ENCODE assay signal across 8 cellular contexts in genomic region chr16:88811850-88812736, GRCh38. TPM values are rescaled to one million over a fixed set of nuclear protein-coding genes. Genes with fewer than 3 reads are reported as not detected.
DNase-seq lines count a peak whose midpoint lies in the region; ATAC-seq, FAIRE-seq and TF ChIP-seq lines count a peak whose summit lies in the region.

APRT (minus strand) TSS chr16:88811928; CDS start chr16:88811899, 29 bp downstream.

- H3K27ac Mint-ChIP-seq in WTC11 (peak within 1 kb of the TSS; percentile 98), immature natural killer cell (peak within 1 kb of the TSS; percentile 83 to 97 (median 94))

- H3K9me3 Mint-ChIP-seq in WTC11: no peaks in the 10 kb centered on the region
- no peaks in the 10 kb centered on the region for H3K9me3 Mint-ChIP-seq in immature natural killer cell

- CTCF ChIA-PET in WTC11 (lab: Charles Lee): interaction anchor here (0.6 to 5.1 kb wide), 32 partner anchors 11 to 428 kb away, joined by 3 to 47 read pairs (median 4); partner anchors contain the start of genes CDH15, GALNS, PIEZO1 and TRAPPC2L

- no peaks in the 10 kb centered on the region for H3K27me3 Mint-ChIP-seq in WTC11 (ENCODE audit: low read depth)
- peaks cover 0 to 6% (median 2%) of the 10 kb centered on the region in 3 donors for H3K27me3 Mint-ChIP-seq in immature natural killer cell (ENCODE audit: low read depth in 3 of 3)

- no peak for FAIRE-seq in bronchial epithelial cell (lab: Jason Lieb, UNC)

- POLR2A ChIA-PET in WTC11 (lab: Charles Lee): interaction anchor here (0.5 to 1.8 kb wide), 4 partner anchors 9 to 111 kb away, joined by 3 to 6 read pairs (median 4); partner anchors contain the start of genes CDT1 and TRAPPC2L

- H3K36me3 Mint-ChIP-seq in WTC11 (peaks cover 27% of the 10 kb centered on the region), immature natural killer cell (no peaks in the 10 kb centered on the region)

- peak within 1 kb of the TSS; percentile 87 for H3K4me3 Mint-ChIP-seq in WTC11
- peak within 1 kb of the TSS; percentile 87 to 98 (median 95) for H3K4me3 Mint-ChIP-seq in immature natural killer cell

- peak; percentile 78 for ATAC-seq in GM18909 (IDR thresholded peaks at IDR 0.05; ENCODE audit: poor library complexity, unreplicated experiment)
- peak; percentile 65 for ATAC-seq in HG03159 (IDR thresholded peaks at IDR 0.05; ENCODE audit: unreplicated experiment)
- peak; percentile 61 for ATAC-seq in WTC11

- peaks cover 14% of the 10 kb centered on the region for H3K4me1 Mint-ChIP-seq in WTC11
- peaks cover 0 to 20% of the 10 kb centered on the region in 2 donors for H3K4me1 Mint-ChIP-seq in immature natural killer cell

- peaks cover 13% of the 10 kb centered on the region for H3K36me3 ChIP-seq in bronchial epithelial cell (ENCODE audit: control insufficient read depth, insufficient read depth, low read length)

- peak; percentile 99 for DNase-seq in AG08395 (ENCODE audit: low spot score)
- DNase-seq in NCI-H2227 (lab: John Stamatoyannopoulos, UW; ENCODE audit: unreplicated experiment): peak; percentile 91
- peak; percentile 95 for DNase-seq in WTC11 (ENCODE audit: low spot score)
- DNase-seq in bronchial epithelial cell (ENCODE audit: low read depth): peak; percentile 83
- peak; percentile 96 to 97 (median 96) for DNase-seq in immature natural killer cell
- peak; percentile 82 for DNase-seq in smooth muscle cell of the brain vasculature (ENCODE audit: low read depth, low spot score)

- H3K4me3 ChIP-seq in bronchial epithelial cell (ENCODE audit: low read depth, low read length): peak within 1 kb of the TSS; percentile 89

- H3K27me3 ChIP-seq in bronchial epithelial cell (ENCODE audit: control insufficient read depth, insufficient read depth, low read length): no peaks in the 10 kb centered on the region

- no peak for TF ChIP-seq CTCF in WTC11 (IDR thresholded peaks at IDR 0.05)
- peak; percentile 26 for TF ChIP-seq CTCF in bronchial epithelial cell (IDR thresholded peaks at IDR 0.05; ENCODE audit: insufficient read depth, low read length, severe bottlenecking)

TF ChIP-seq in WTC11, 78 proteins besides CTCF, POLR2A, EP300 and RAD21 (continues in another document):
- TF ChIP-seq IRF2 (CRISPR knock-in tag; IDR thresholded peaks at IDR 0.05; ENCODE audit: borderline replicate concordance, low read depth) (no peak), ZNF138 (CRISPR knock-in tag; conservative IDR thresholded peaks at IDR 0.05) (no peak), NFE2L1 (CRISPR knock-in tag; IDR thresholded peaks at IDR 0.05) (no peak), TEAD4 (CRISPR knock-in tag; IDR thresholded peaks at IDR 0.05) (no peak; the same call in 1 of the 2 replicates), HMGXB4 (CRISPR knock-in tag; IDR thresholded peaks at IDR 0.05) (peak; percentile 85), ELF4 (CRISPR knock-in tag; IDR thresholded peaks at IDR 0.05; ENCODE audit: low read depth) (no peak), FOXK1 (CRISPR knock-in tag; IDR thresholded peaks at IDR 0.05) (no peak; the same call in 1 of the 2 replicates), ZNF423 (CRISPR knock-in tag; IDR thresholded peaks at IDR 0.05) (no peak), SMAD4 (CRISPR knock-in tag; IDR thresholded peaks at IDR 0.05) (peak; percentile 36; the same call in 1 of the 2 replicates), CREM (CRISPR knock-in tag; IDR thresholded peaks at IDR 0.05) (no peak), ZBTB21 (CRISPR knock-in tag; IDR thresholded peaks at IDR 0.05; ENCODE audit: borderline replicate concordance) (no peak), ZNF121 (CRISPR knock-in tag; IDR thresholded peaks at IDR 0.05) (0 out of 2 replicates have a peak, but pooled peaks have one; percentile 6), SMAD3 (CRISPR knock-in tag; IDR thresholded peaks at IDR 0.05; ENCODE audit: borderline replicate concordance) (peak; percentile 85; the same call in 1 of the 2 replicates), GABPB1 (CRISPR knock-in tag; IDR thresholded peaks at IDR 0.05) (no peak; the same call in none of the 2 replicates), ZNF396 (CRISPR knock-in tag; IDR thresholded peaks at IDR 0.05; ENCODE audit: borderline replicate concordance) (no peak), USF1 (CRISPR knock-in tag; IDR thresholded peaks at IDR 0.05) (peak; percentile 15; the same call in 1 of the 2 replicates), SP1 (CRISPR knock-in tag; conservative IDR thresholded peaks at IDR 0.05) (peak; percentile 88), CREB1 (CRISPR knock-in tag; IDR thresholded peaks at IDR 0.05) (no peak)
- TF ChIP-seq, protein P1, sequence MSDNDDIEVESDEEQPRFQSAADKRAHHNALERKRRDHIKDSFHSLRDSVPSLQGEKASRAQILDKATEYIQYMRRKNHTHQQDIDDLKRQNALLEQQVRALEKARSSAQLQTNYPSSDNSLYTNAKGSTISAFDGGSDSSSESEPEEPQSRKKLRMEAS (CRISPR knock-in tag; IDR thresholded peaks at IDR 0.05): peak; percentile 9
- TF ChIP-seq, protein P2, sequence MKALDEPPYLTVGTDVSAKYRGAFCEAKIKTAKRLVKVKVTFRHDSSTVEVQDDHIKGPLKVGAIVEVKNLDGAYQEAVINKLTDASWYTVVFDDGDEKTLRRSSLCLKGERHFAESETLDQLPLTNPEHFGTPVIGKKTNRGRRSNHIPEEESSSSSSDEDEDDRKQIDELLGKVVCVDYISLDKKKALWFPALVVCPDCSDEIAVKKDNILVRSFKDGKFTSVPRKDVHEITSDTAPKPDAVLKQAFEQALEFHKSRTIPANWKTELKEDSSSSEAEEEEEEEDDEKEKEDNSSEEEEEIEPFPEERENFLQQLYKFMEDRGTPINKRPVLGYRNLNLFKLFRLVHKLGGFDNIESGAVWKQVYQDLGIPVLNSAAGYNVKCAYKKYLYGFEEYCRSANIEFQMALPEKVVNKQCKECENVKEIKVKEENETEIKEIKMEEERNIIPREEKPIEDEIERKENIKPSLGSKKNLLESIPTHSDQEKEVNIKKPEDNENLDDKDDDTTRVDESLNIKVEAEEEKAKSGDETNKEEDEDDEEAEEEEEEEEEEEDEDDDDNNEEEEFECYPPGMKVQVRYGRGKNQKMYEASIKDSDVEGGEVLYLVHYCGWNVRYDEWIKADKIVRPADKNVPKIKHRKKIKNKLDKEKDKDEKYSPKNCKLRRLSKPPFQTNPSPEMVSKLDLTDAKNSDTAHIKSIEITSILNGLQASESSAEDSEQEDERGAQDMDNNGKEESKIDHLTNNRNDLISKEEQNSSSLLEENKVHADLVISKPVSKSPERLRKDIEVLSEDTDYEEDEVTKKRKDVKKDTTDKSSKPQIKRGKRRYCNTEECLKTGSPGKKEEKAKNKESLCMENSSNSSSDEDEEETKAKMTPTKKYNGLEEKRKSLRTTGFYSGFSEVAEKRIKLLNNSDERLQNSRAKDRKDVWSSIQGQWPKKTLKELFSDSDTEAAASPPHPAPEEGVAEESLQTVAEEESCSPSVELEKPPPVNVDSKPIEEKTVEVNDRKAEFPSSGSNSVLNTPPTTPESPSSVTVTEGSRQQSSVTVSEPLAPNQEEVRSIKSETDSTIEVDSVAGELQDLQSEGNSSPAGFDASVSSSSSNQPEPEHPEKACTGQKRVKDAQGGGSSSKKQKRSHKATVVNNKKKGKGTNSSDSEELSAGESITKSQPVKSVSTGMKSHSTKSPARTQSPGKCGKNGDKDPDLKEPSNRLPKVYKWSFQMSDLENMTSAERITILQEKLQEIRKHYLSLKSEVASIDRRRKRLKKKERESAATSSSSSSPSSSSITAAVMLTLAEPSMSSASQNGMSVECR (CRISPR knock-in tag; IDR thresholded peaks at IDR 0.05; ENCODE audit: borderline replicate concordance): no peak; the same call in 1 of the 2 replicates
- TF ChIP-seq, protein P3, sequence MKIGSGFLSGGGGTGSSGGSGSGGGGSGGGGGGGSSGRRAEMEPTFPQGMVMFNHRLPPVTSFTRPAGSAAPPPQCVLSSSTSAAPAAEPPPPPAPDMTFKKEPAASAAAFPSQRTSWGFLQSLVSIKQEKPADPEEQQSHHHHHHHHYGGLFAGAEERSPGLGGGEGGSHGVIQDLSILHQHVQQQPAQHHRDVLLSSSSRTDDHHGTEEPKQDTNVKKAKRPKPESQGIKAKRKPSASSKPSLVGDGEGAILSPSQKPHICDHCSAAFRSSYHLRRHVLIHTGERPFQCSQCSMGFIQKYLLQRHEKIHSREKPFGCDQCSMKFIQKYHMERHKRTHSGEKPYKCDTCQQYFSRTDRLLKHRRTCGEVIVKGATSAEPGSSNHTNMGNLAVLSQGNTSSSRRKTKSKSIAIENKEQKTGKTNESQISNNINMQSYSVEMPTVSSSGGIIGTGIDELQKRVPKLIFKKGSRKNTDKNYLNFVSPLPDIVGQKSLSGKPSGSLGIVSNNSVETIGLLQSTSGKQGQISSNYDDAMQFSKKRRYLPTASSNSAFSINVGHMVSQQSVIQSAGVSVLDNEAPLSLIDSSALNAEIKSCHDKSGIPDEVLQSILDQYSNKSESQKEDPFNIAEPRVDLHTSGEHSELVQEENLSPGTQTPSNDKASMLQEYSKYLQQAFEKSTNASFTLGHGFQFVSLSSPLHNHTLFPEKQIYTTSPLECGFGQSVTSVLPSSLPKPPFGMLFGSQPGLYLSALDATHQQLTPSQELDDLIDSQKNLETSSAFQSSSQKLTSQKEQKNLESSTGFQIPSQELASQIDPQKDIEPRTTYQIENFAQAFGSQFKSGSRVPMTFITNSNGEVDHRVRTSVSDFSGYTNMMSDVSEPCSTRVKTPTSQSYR (CRISPR knock-in tag; IDR thresholded peaks at IDR 0.05): no peak

RNA-seq across cellular contexts. Expression of gene APRT, which starts in this region (rescaled TPM):
- 272 to 288 TPM (median 282 TPM) in 3 replicates for total RNA-seq in WTC11 (2021)
- 153 and 154 TPM in 2 replicates for total RNA-seq in bronchial epithelial cell
- 100 to 1,000 TPM; 432 to 476 (median 450) TPM for polyA plus RNA-seq in immature natural killer cell

Comparison
In these comparisons a context has a peak if more than half of its experiments do, and no peak if none do; other contexts are left out.
1. Peak in every context shown above with its lines: DNase-seq, ATAC-seq and H3K4me3 ChIP-seq.